1 cellular context compared by ENCODE assay signal in genomic region chr10:33315891-33316290, GRCh38.
A peak's percentile ranks its signal among the peaks of the same experiment; 100 is the strongest.
TF ChIP-seq lines count a peak whose summit lies in the region.

No MANE protein-coding gene starts in this region.

TF ChIP-seq in HEK293, 187 proteins besides CTCF, POLR2A, EP300 and RAD21 (continued from another document):
- TF ChIP-seq PRDM10 (tag by site-specific recombination; IDR thresholded peaks at IDR 0.05) (peak; percentile 81), ZNF610 (tag by site-specific recombination; IDR thresholded peaks at IDR 0.05; ENCODE audit: borderline replicate concordance) (0 out of 2 replicates have a peak, but pooled peaks have one; percentile 45), OSR2 (tag by site-specific recombination; IDR thresholded peaks at IDR 0.05) (no peak), ZSCAN18 (tag by site-specific recombination; IDR thresholded peaks at IDR 0.05) (peak; percentile 70; the same call in 1 of the 2 replicates), ZBTB49 (tag by site-specific recombination; IDR thresholded peaks at IDR 0.05; ENCODE audit: low read depth) (no peak), ZIC2 (tag by site-specific recombination; IDR thresholded peaks at IDR 0.05) (peak; percentile 44), ZNF140 (tag by site-specific recombination; IDR thresholded peaks at IDR 0.05) (no peak), IKZF3 (tag by site-specific recombination; IDR thresholded peaks at IDR 0.05) (no peak), ZNF404 (tag by site-specific recombination; IDR thresholded peaks at IDR 0.05) (0 out of 2 replicates have a peak, but pooled peaks have one; percentile 11), ZNF785 (tag by site-specific recombination; IDR thresholded peaks at IDR 0.05) (no peak), ZNF658 (tag by site-specific recombination; IDR thresholded peaks at IDR 0.05) (no peak)
TF ChIP-seq in HEK293: peak in this region for 10.
